In genomic region chr11:57425565-57426438, GRCh38 we compare ENCODE assay signal across 9 cellular contexts. TPM values are rescaled to one million over a fixed set of nuclear protein-coding genes. Genes with fewer than 3 reads are reported as not detected.
DNase-seq lines count a peak whose midpoint lies in the region; ATAC-seq lines count a peak whose summit lies in the region.
"Had no signal": no experiment of that assay in that cellular context is flagged by ENCODE, and none has a peak within 500 bp of the region (broad histone marks: within the 10 kb centered on the region; RNA-seq: fewer than 3 reads in every experiment).

No MANE protein-coding gene starts in this region.

- peaks cover 22 to 27% (median 22%) of the 10 kb centered on the region in 3 donors for H3K4me1 Mint-ChIP-seq in IgD-negative memory B cell

- H3K36me3 Mint-ChIP-seq in IgD-negative memory B cell, result peaks cover 3% of the 10 kb centered on the region
- peaks cover 54 to 59% of the 10 kb centered on the region in 2 donors for H3K36me3 Mint-ChIP-seq in activated naive CD4-positive, alpha-beta T cell treated with anti-CD3 and anti-CD28 coated beads, Interleukin-2, amount 50 U/mL, for 72 hours

- peak overlapping the region in 1 of 3 donors; percentile 67 for H3K27ac Mint-ChIP-seq in IgD-negative memory B cell
- H3K27ac Mint-ChIP-seq in activated naive CD4-positive, alpha-beta T cell treated with anti-CD3 and anti-CD28 coated beads, Interleukin-2, amount 50 U/mL, for 72 hours, result peak overlapping the region; percentile 94 to 95

- H3K36me3 ChIP-seq in skeletal muscle satellite cell (ENCODE audit: insufficient read depth, low read length), result peaks cover 11% of the 10 kb centered on the region

- no peaks in the 10 kb centered on the region for H3K27me3 Mint-ChIP-seq in IgD-negative memory B cell

- H3K4me3 ChIP-seq in skeletal muscle satellite cell (ENCODE audit: low read length), result peak overlapping the region; percentile 73

- no peak for ATAC-seq in activated naive CD4-positive, alpha-beta T cell treated with anti-CD3 and anti-CD28 coated beads, Interleukin-2, amount 50 U/mL, for 72 hours
- peak; percentile 47 for ATAC-seq in left ventricle myocardium superior
- ATAC-seq in GM18868 (IDR thresholded peaks at IDR 0.05; ENCODE audit: unreplicated experiment), result no peak
- ATAC-seq in GM21423 (IDR thresholded peaks at IDR 0.05; ENCODE audit: unreplicated experiment), result no peak
- no peak for ATAC-seq in GM18873 (IDR thresholded peaks at IDR 0.05; ENCODE audit: low FRiP score, unreplicated experiment)

- no peaks in the 10 kb centered on the region for H3K27me3 ChIP-seq in skeletal muscle satellite cell (ENCODE audit: control insufficient read depth, insufficient read depth, low read length)

- intact Hi-C loops in left ventricle myocardium superior (cut with micrococcal nuclease), result no loop called here

- peak overlapping the region; percentile 70 for H3K4me2 ChIP-seq in skeletal muscle satellite cell (ENCODE audit: low read length)

- peak overlapping the region; percentile 60 to 95 (median 88) for H3K4me3 Mint-ChIP-seq in IgD-negative memory B cell

- no peaks in the 10 kb centered on the region for H3K9me3 ChIP-seq in skeletal muscle satellite cell (replicated peaks; ENCODE audit: low read length)

- H3K9ac ChIP-seq in skeletal muscle satellite cell (ENCODE audit: low read depth, low read length), result peak overlapping the region; percentile 72

- peaks cover 44% of the 10 kb centered on the region for H3K4me1 ChIP-seq in skeletal muscle satellite cell (ENCODE audit: control insufficient read depth, insufficient read depth, low read length)

- no peaks in the 10 kb centered on the region for H3K9me3 Mint-ChIP-seq in IgD-negative memory B cell
- no peaks in the 10 kb centered on the region for H3K9me3 Mint-ChIP-seq in activated naive CD4-positive, alpha-beta T cell treated with anti-CD3 and anti-CD28 coated beads, Interleukin-2, amount 50 U/mL, for 72 hours

- no peak for DNase-seq in activated naive CD4-positive, alpha-beta T cell treated with anti-CD3 and anti-CD28 coated beads, Interleukin-2, amount 50 U/mL, for 72 hours (ENCODE audit: low spot score in 2 of 2)
- DNase-seq in left ventricle myocardium superior, result peak; percentile 78
- DNase-seq in NCI-H345 (lab: John Stamatoyannopoulos, UW), result no peak

RNA-seq across cellular contexts. Expression of gene SLC43A3, which starts 1.1 kb away (rescaled TPM):
- polyA plus RNA-seq in IgD-negative memory B cell, result 15.8 TPM
- 100 to 1,000 TPM in 1 of 2 donors, 10 to 100 TPM in 1; 68.9 to 247 TPM for total RNA-seq in activated naive CD4-positive, alpha-beta T cell treated with anti-CD3 and anti-CD28 coated beads, Interleukin-2, amount 50 U/mL, for 72 hours
- total RNA-seq in left ventricle myocardium superior, result 20.6 TPM
- 83.4 and 140 TPM in 2 replicates for total RNA-seq in skeletal muscle satellite cell (2012; rRNA removed)

RNA-seq across cellular contexts. Expression of gene RTN4RL2, which starts 34.5 kb away (rescaled TPM):
- 0.14 TPM for polyA plus RNA-seq in IgD-negative memory B cell
- total RNA-seq in activated naive CD4-positive, alpha-beta T cell treated with anti-CD3 and anti-CD28 coated beads, Interleukin-2, amount 50 U/mL, for 72 hours, result 1 to 10 TPM in 1 of 2 donors, not detected in 1; 1.4 TPM
- total RNA-seq in left ventricle myocardium superior, result 1.0 TPM
- total RNA-seq in skeletal muscle satellite cell (2012; rRNA removed), result 0.51 TPM in 1 of 2 replicates, not detected in the other

RNA-seq across cellular contexts. Expression of gene PRG2, which starts 35.4 kb away (rescaled TPM):
- not detected for polyA plus RNA-seq in IgD-negative memory B cell
- total RNA-seq in activated naive CD4-positive, alpha-beta T cell treated with anti-CD3 and anti-CD28 coated beads, Interleukin-2, amount 50 U/mL, for 72 hours, result 1 to 10 TPM in 1 of 2 donors, under 1 TPM in 1; 0.97 to 2.4 TPM
- total RNA-seq in left ventricle myocardium superior, result not detected
- 0.25 TPM in 1 of 2 replicates, not detected in the other for total RNA-seq in skeletal muscle satellite cell (2012; rRNA removed)
- total RNA-seq: T-helper 1 cell treated with Interleukin-12 subunit alpha and Interleukin-12 subunit beta and Interleukin-4 antibody, amounts not matched to agents 30 ng/mL and 1 ng/mL, for 36 hours had no signal

RNA-seq across cellular contexts. Expression of gene PRG3, which starts 44.9 kb away (rescaled TPM):
- polyA plus RNA-seq in IgD-negative memory B cell, result not detected
- not detected for total RNA-seq in activated naive CD4-positive, alpha-beta T cell treated with anti-CD3 and anti-CD28 coated beads, Interleukin-2, amount 50 U/mL, for 72 hours
- not detected for total RNA-seq in left ventricle myocardium superior
- total RNA-seq in skeletal muscle satellite cell (2012; rRNA removed), result not detected in 2 replicates
- total RNA-seq: T-helper 1 cell treated with Interleukin-12 subunit alpha and Interleukin-12 subunit beta and Interleukin-4 antibody, amounts not matched to agents 30 ng/mL and 1 ng/mL, for 36 hours had no signal
